ENCODE assay signal across 23 cellular contexts in genomic region chr3:73563896-73564582, GRCh38.
DNase-seq lines count a peak whose midpoint lies in the region; ATAC-seq, FAIRE-seq and TF ChIP-seq lines count a peak whose summit lies in the region.
"Had no signal": no experiment of that assay in that cellular context is flagged by ENCODE, and none has a peak within 500 bp of the region (broad histone marks: within the 10 kb centered on the region; RNA-seq: fewer than 3 reads in every experiment).

No MANE protein-coding gene starts in this region.

- H3K4me1 ChIP-seq in mammary epithelial cell (ENCODE audit: insufficient read depth, low read length): peaks cover 10% of the 10 kb centered on the region

- H3K4me1 Mint-ChIP-seq in MCF 10A (ENCODE audit: insufficient read depth, unreplicated experiment): no peaks in the 10 kb centered on the region
- H3K4me1 Mint-ChIP-seq: CD4-positive, CD25-positive, alpha-beta regulatory T cell had no signal

- H2AFZ ChIP-seq in mammary epithelial cell (ENCODE audit: low read depth, low read length): peak overlapping the region; percentile 53
- H2AFZ ChIP-seq: hepatocyte had no signal

- WGBS in mammary epithelial cell (ENCODE audit: low coverage, missing lambda C conversion rate): 67% methylated on average over 3 of the region's 3 CpGs

- no peaks in the 10 kb centered on the region for H4K20me1 ChIP-seq in mammary epithelial cell (ENCODE audit: insufficient read depth, low read length)

- no peaks in the 10 kb centered on the region for H3K36me3 ChIP-seq in mammary epithelial cell (ENCODE audit: insufficient read depth, low read length)
- no peaks in the 10 kb centered on the region for H3K36me3 ChIP-seq in bronchial epithelial cell (ENCODE audit: control insufficient read depth, insufficient read depth, low read length)
- H3K36me3 ChIP-seq: pancreas had no signal

- CTCF ChIA-PET in mammary epithelial cell (lab: Charles Lee; ENCODE audit: low non-redundant PET) (interaction anchor here (0.6 kb wide), 1 partner anchor 51 kb away, joined by 3 read pairs; no protein-coding TSS in a partner anchor), MCF 10A (lab: Yijun Ruan, JAX) (no interaction called here)

- no peaks in the 10 kb centered on the region for H3K79me2 ChIP-seq in mammary epithelial cell (ENCODE audit: insufficient read depth, low read length)

- POLR2A ChIA-PET in MCF 10A (lab: Yijun Ruan, JAX): no interaction called here

- intact Hi-C loops in mammary epithelial cell (cut with micrococcal nuclease): no loop called here
- intact Hi-C loops in MCF 10A (cut with micrococcal nuclease): no loop called here

- H3K4me3 ChIP-seq in mammary epithelial cell (replicated peaks in 1 of 3; ENCODE audit: insufficient read depth in 1 of 3, low read depth in 2 of 3, low read length in 3 of 3) (no peak overlapping the region), bronchial epithelial cell (ENCODE audit: low read depth, low read length) (no peak overlapping the region)
- H3K4me3 ChIP-seq: hepatocyte, pancreas, smooth muscle cell had no signal

- H3K4me3 Mint-ChIP-seq in MCF 10A (ENCODE audit: unreplicated experiment): no peak overlapping the region
- H3K4me3 Mint-ChIP-seq: CD4-positive, CD25-positive, alpha-beta regulatory T cell; dendritic cell treated with granulocyte-macrophage colony-stimulating factor and Interleukin-4, amounts not matched to agents 40 ng/mL and 50 ng/mL, for 4 days; WTC11 had no signal

- no peak overlapping the region for H3K9ac ChIP-seq in mammary epithelial cell (ENCODE audit: insufficient read depth, low read length)

- H3K27me3 ChIP-seq in mammary epithelial cell (ENCODE audit: insufficient read depth, low read length): no peaks in the 10 kb centered on the region
- H3K27me3 ChIP-seq in bronchial epithelial cell (ENCODE audit: control insufficient read depth, insufficient read depth, low read length): no peaks in the 10 kb centered on the region
- H3K27me3 ChIP-seq: hepatocyte, pancreas had no signal

- no peak for ATAC-seq in GM21576 (IDR thresholded peaks at IDR 0.05; ENCODE audit: unreplicated experiment)
- no peak for ATAC-seq in GM19467 (IDR thresholded peaks at IDR 0.05; ENCODE audit: unreplicated experiment)
- ATAC-seq: pancreas, WTC11 had no signal

- TF ChIP-seq CTCF in mammary epithelial cell (conservative IDR thresholded peaks at IDR 0.05 in 1 of 2, IDR thresholded peaks at IDR 0.05 in 1 of 2; ENCODE audit: extremely low read depth in 1 of 2, insufficient read depth in 1 of 2, low read depth in 1 of 2, low read length in 2 of 2) (no peak), MCF 10A (IDR thresholded peaks at IDR 0.05; ENCODE audit: unreplicated experiment) (no peak), bronchial epithelial cell (IDR thresholded peaks at IDR 0.05; ENCODE audit: insufficient read depth, low read length, severe bottlenecking) (no peak)

- BruUV-seq in mammary epithelial cell (replicated peaks; lab: Mats Ljungman, UMichigan) (no TSS peak), MCF 10A (replicated peaks; lab: Mats Ljungman, UMichigan) (no TSS peak)

- DNase-seq in mammary epithelial cell (peak; percentile 34), MCF 10A (ENCODE audit: unreplicated experiment) (no peak), bronchial epithelial cell (ENCODE audit: low read depth) (peak; percentile 26), kidney tubule cell (ENCODE audit: low spot score) (peak; percentile 80), GDM1 (lab: John Stamatoyannopoulos, UW) (no peak)
- no peak for DNase-seq in activated CD4-positive, alpha-beta T cell treated with anti-CD3 and anti-CD28 coated beads for 48 hours
- DNase-seq: 8988T; activated CD8-positive, alpha-beta memory T cell treated with anti-CD3 and anti-CD28 coated beads for 24 hours; anterior cingulate cortex; CD4-positive, CD25-positive, alpha-beta regulatory T cell; Kasumi-1; left cardiac atrium; NCI-H146; NCI-H345; NK-92 treated with Interleukin-12 subunit alpha and Interleukin-12 subunit beta, amount 100 ng/mL, for 24 hours; pancreas had no signal

- H3K9me3 ChIP-seq in mammary epithelial cell (replicated peaks; ENCODE audit: insufficient read depth, low read length): no peaks in the 10 kb centered on the region
- H3K9me3 ChIP-seq: pancreas had no signal

- H3K4me2 ChIP-seq in mammary epithelial cell (ENCODE audit: insufficient read depth, low read depth, low read length): no peak overlapping the region
- H3K4me2 ChIP-seq: hepatocyte, smooth muscle cell had no signal

- no peak overlapping the region for H3K27ac ChIP-seq in mammary epithelial cell (ENCODE audit: insufficient read depth, low read depth, low read length)
- H3K27ac ChIP-seq: hepatocyte, pancreas, RWPE1 had no signal

- no peak for FAIRE-seq in bronchial epithelial cell (lab: Jason Lieb, UNC)
- FAIRE-seq: pancreas had no signal

- H3K27me3 Mint-ChIP-seq in MCF 10A (ENCODE audit: insufficient read depth, unreplicated experiment): peaks cover 3% of the 10 kb centered on the region
- H3K27me3 Mint-ChIP-seq: CD4-positive, CD25-positive, alpha-beta regulatory T cell had no signal

- no peaks in the 10 kb centered on the region for H3K36me3 Mint-ChIP-seq in MCF 10A (ENCODE audit: insufficient read depth, unreplicated experiment)
- H3K36me3 Mint-ChIP-seq: CD4-positive, CD25-positive, alpha-beta regulatory T cell; WTC11 had no signal

- dilution Hi-C loops in mammary epithelial cell (cut with HindIII; ENCODE audit: low sequenced_read_pairs): no loop called here

- H3K9me3 Mint-ChIP-seq in MCF 10A (ENCODE audit: unreplicated experiment): no peaks in the 10 kb centered on the region
- H3K9me3 Mint-ChIP-seq: CD4-positive, CD25-positive, alpha-beta regulatory T cell; dendritic cell treated with granulocyte-macrophage colony-stimulating factor and Interleukin-4, amounts not matched to agents 40 ng/mL and 50 ng/mL, for 4 days; WTC11 had no signal

- H3K27ac Mint-ChIP-seq in MCF 10A (ENCODE audit: low read depth, unreplicated experiment): no peak overlapping the region
- H3K27ac Mint-ChIP-seq: CD4-positive, CD25-positive, alpha-beta regulatory T cell; dendritic cell treated with granulocyte-macrophage colony-stimulating factor and Interleukin-4, amounts not matched to agents 40 ng/mL and 50 ng/mL, for 4 days; WTC11 had no signal

- in situ Hi-C loops in mammary epithelial cell (cut with MboI; ENCODE audit: low sequenced_read_pairs in 2 of 2): no loop called here

Comparison
In these comparisons a context has a peak if more than half of its experiments do, and no peak if none do; other contexts are left out.
1. DNase-seq: peak in mammary epithelial cell (single experiment), bronchial epithelial cell (single experiment) and kidney tubule cell (single experiment); none in MCF 10A (single experiment), activated CD4-positive, alpha-beta T cell treated with anti-CD3 and anti-CD28 coated beads for 48 hours (single experiment) and GDM1 (single experiment).